25 cellular contexts compared by ENCODE assay signal in the genomic region with DNA sequence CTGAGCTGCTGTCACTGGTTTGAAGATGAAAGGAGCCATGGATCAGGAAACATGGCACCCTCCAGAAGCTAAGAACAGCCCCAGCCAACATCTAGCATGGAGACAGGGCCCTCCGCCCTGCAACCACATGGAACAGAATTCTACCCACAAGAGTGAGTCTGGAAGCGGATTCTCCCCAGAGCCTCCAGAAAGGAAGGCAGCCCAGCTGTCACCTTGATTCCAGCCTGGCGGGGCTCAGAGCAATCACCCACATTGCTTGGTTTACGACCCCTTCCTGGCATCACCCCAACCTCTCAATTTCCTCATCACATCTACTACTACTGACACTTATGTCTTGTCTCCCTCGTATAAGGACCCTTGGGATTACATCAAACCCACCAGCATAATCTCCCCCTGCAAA. TPM values are rescaled to one million over a fixed set of nuclear protein-coding genes. Genes with fewer than 3 reads are reported as not detected.
"Had no signal": no experiment of that assay in that cellular context is flagged by ENCODE, and none has a peak within 500 bp of the region (broad histone marks: within the 10 kb centered on the region; RNA-seq: fewer than 3 reads in every experiment).

No MANE protein-coding gene starts in this region.

- H3K4me3 Mint-ChIP-seq: activated B cell treated with CpG ODN at 0.5 μM for 24 hours; activated CD4-positive, alpha-beta T cell treated with anti-CD3 and anti-CD28 coated beads, Interleukin-2, amount 10 ng/mL, durations not matched to agents 24 days and 14 days; activated CD8-positive, alpha-beta memory T cell treated with anti-CD3 and anti-CD28 coated beads, Interleukin-2, amount 10 ng/mL, durations not matched to agents 7 days and 5 days; activated naive CD4-positive, alpha-beta T cell treated with anti-CD3 and anti-CD28 coated beads, Interleukin-2, amount 10 ng/mL, durations not matched to agents 7 days and 5 days; activated naive CD8-positive, alpha-beta T cell treated with anti-CD3 and anti-CD28 coated beads for 36 hours; activated T-cell treated with anti-CD3 and anti-CD28 coated beads, Interleukin-2, amount 50 U/mL, for 4 hours; activated T-helper 17 cell treated with anti-CD3 and anti-CD28 coated beads, Interleukin-2, amount 50 U/mL, for 72 hours; T-cell had no signal

- H3K27me3 Mint-ChIP-seq: activated B cell treated with CpG ODN at 0.5 μM for 24 hours; activated naive CD8-positive, alpha-beta T cell treated with anti-CD3 and anti-CD28 coated beads for 36 hours had no signal

- DNase-seq: activated B cell treated with CpG ODN at 0.5 μM for 24 hours; activated CD4-positive, alpha-beta T cell treated with anti-CD3 and anti-CD28 coated beads for 1 hour; activated CD4-positive, alpha-beta T cell treated with anti-CD3 and anti-CD28 coated beads, Interleukin-2, amount 10 ng/mL, durations not matched to agents 24 days and 14 days; activated CD4-positive, alpha-beta T cell treated with anti-CD3 and anti-CD28 coated beads, Interleukin-2, amount 50 U/mL, for 48 hours; activated CD8-positive, alpha-beta memory T cell treated with anti-CD3 and anti-CD28 coated beads, Interleukin-2, amount 10 ng/mL, durations not matched to agents 7 days and 5 days; activated gamma-delta T cell; activated naive CD4-positive, alpha-beta T cell treated with anti-CD3 and anti-CD28 coated beads, Interleukin-2, amount 10 ng/mL, durations not matched to agents 7 days and 5 days; activated naive CD8-positive, alpha-beta T cell treated with anti-CD3 and anti-CD28 coated beads for 36 hours; activated T-cell treated with anti-CD3 and anti-CD28 coated beads, Interleukin-2, amount 50 U/mL, for 4 hours; brain microvascular endothelial cell; NCI-H1092; NCI-H1417; NCI-H1930; NCI-H345; NCI-H510A; NCI-H748 treated with DMSO at 0.1 percent for 48 hours; T-cell; T-helper 2 cell; T1000 had no signal

- H3K27ac Mint-ChIP-seq: activated B cell treated with CpG ODN at 0.5 μM for 24 hours; activated CD4-positive, alpha-beta T cell treated with anti-CD3 and anti-CD28 coated beads, Interleukin-2, amount 10 ng/mL, durations not matched to agents 24 days and 14 days; activated CD8-positive, alpha-beta memory T cell treated with anti-CD3 and anti-CD28 coated beads, Interleukin-2, amount 10 ng/mL, durations not matched to agents 7 days and 5 days; activated naive CD4-positive, alpha-beta T cell treated with anti-CD3 and anti-CD28 coated beads, Interleukin-2, amount 10 ng/mL, durations not matched to agents 7 days and 5 days; activated naive CD8-positive, alpha-beta T cell treated with anti-CD3 and anti-CD28 coated beads for 36 hours; activated T-helper 17 cell treated with anti-CD3 and anti-CD28 coated beads, Interleukin-2, amount 50 U/mL, for 72 hours; T-cell had no signal

- FAIRE-seq: TTC549 had no signal

- ATAC-seq: activated CD8-positive, alpha-beta memory T cell treated with anti-CD3 and anti-CD28 coated beads, Interleukin-2, amount 10 ng/mL, durations not matched to agents 7 days and 5 days; activated T-cell treated with anti-CD3 and anti-CD28 coated beads, Interleukin-2, amount 50 U/mL, for 4 hours; activated T-helper 17 cell treated with anti-CD3 and anti-CD28 coated beads, Interleukin-2, amount 50 U/mL, for 72 hours; Right ventricle myocardium inferior; T-cell had no signal

- H3K9me3 Mint-ChIP-seq: activated B cell treated with CpG ODN at 0.5 μM for 24 hours; activated CD4-positive, alpha-beta T cell treated with anti-CD3 and anti-CD28 coated beads, Interleukin-2, amount 10 ng/mL, durations not matched to agents 24 days and 14 days; activated T-cell treated with anti-CD3 and anti-CD28 coated beads, Interleukin-2, amount 50 U/mL, for 4 hours had no signal

- H3K4me1 Mint-ChIP-seq: activated B cell treated with CpG ODN at 0.5 μM for 24 hours; activated naive CD4-positive, alpha-beta T cell treated with anti-CD3 and anti-CD28 coated beads, Interleukin-2, amount 10 ng/mL, durations not matched to agents 7 days and 5 days; T-cell had no signal

RNA-seq across cellular contexts. Expression of a gene that starts 38.5 kb away (rescaled TPM):
- total RNA-seq: cardiac muscle cell had no signal
- polyA plus RNA-seq: cardiac muscle cell had no signal

RNA-seq across cellular contexts. Expression of a gene that starts 39.7 kb away (rescaled TPM):
- total RNA-seq: MCF 10A, RPMI7951 had no signal
